ENCODE assay signal across 14 cellular contexts in genomic region chr1:158025576-158026230, GRCh38. TPM values are rescaled to one million over a fixed set of nuclear protein-coding genes. Genes with fewer than 3 reads are reported as not detected.
A peak's percentile ranks its signal among the peaks of the same experiment; 100 is the strongest.
DNase-seq lines count a peak whose midpoint lies in the region; ATAC-seq and TF ChIP-seq lines count a peak whose summit lies in the region.
"Had no signal": no experiment of that assay in that cellular context is flagged by ENCODE, and none has a peak within 500 bp of the region (broad histone marks: within the 10 kb centered on the region; RNA-seq: fewer than 3 reads in every experiment).

No MANE protein-coding gene starts in this region.

- ATAC-seq in T-helper 17 cell (no peak), right cardiac atrium (no peak), natural killer cell (no peak)
- ATAC-seq: activated T-cell treated with anti-CD3 and anti-CD28 coated beads, Interleukin-2, amount 50 U/mL, for 4 hours had no signal

- in situ Hi-C loops in GM13976 (cut with MboI; ENCODE audit: low sequenced_read_pairs, unreplicated experiment): no loop called here

- H3K27ac Mint-ChIP-seq in T-helper 17 cell (no peak overlapping the region), natural killer cell (no peak overlapping the region)

- WGBS in right cardiac atrium: 51% methylated on average over 6 of the region's 6 CpGs

- no peak for TF ChIP-seq CTCF in natural killer cell (IDR thresholded peaks at IDR 0.05)
- TF ChIP-seq CTCF in GM13976 (IDR thresholded peaks at IDR 0.05; ENCODE audit: borderline replicate concordance, control extremely low read depth, extremely low read depth, insufficient read depth, missing control alignments): no peak

- intact Hi-C loops in right cardiac atrium (cut with DNase I): no loop called here
- intact Hi-C loops in natural killer cell (cut with micrococcal nuclease): no loop called here

- H3K36me3 Mint-ChIP-seq in T-helper 17 cell (ENCODE audit: low read depth): no peaks in the 10 kb centered on the region
- H3K36me3 Mint-ChIP-seq in natural killer cell: no peaks in the 10 kb centered on the region

- H3K4me1 ChIP-seq in right cardiac atrium (ENCODE audit: control insufficient read depth, insufficient read depth, low read length): peaks cover 21% of the 10 kb centered on the region
- H3K4me1 ChIP-seq: parathyroid adenoma had no signal

- H3K4me3 Mint-ChIP-seq in T-helper 17 cell: peak overlapping the region; percentile 19
- no peak overlapping the region for H3K4me3 Mint-ChIP-seq in natural killer cell
- H3K4me3 Mint-ChIP-seq: activated T-cell treated with anti-CD3 and anti-CD28 coated beads, Interleukin-2, amount 50 U/mL, for 4 hours had no signal

- peak; percentile 55 for DNase-seq in Daoy (ENCODE audit: low read depth)
- DNase-seq in T-helper 17 cell: no peak
- no peak for DNase-seq in right cardiac atrium
- DNase-seq in natural killer cell: no peak
- no peak for DNase-seq in COR-L47 (lab: John Stamatoyannopoulos, UW)
- no peak for DNase-seq in GM13976 (ENCODE audit: low spot score)
- DNase-seq in inferior parietal cortex (ENCODE audit: extremely low spot score): no peak
- DNase-seq: activated T-cell treated with anti-CD3 and anti-CD28 coated beads, Interleukin-2, amount 50 U/mL, for 4 hours; anterior cingulate cortex; C1 segment of cervical spinal cord; effector CD8-positive, alpha-beta T cell; stimulated activated CD4-positive, alpha-beta T cell treated with anti-CD3 and anti-CD28 coated beads, Interleukin-2, amount 100 ng/mL, for 24 hours had no signal

- H3K4me3 ChIP-seq in right cardiac atrium (ENCODE audit: low read length): no peak overlapping the region
- no peak overlapping the region for H3K4me3 ChIP-seq in skin epidermis

- peak overlapping the region; percentile 23 for H3K27ac ChIP-seq in right cardiac atrium (ENCODE audit: low read length)
- peak overlapping the region in 12 of 21 experiments; percentile 5 to 57 (median 42) for H3K27ac ChIP-seq in skin epidermis
- H3K27ac ChIP-seq: parathyroid adenoma had no signal

- H3K9me3 Mint-ChIP-seq in natural killer cell: no peaks in the 10 kb centered on the region
- H3K9me3 Mint-ChIP-seq: activated T-cell treated with anti-CD3 and anti-CD28 coated beads, Interleukin-2, amount 50 U/mL, for 4 hours had no signal

- H3K9me3 ChIP-seq in T-helper 17 cell (ENCODE audit: control insufficient read depth, low read length, poor library complexity, severe bottlenecking) (no peaks in the 10 kb centered on the region), right cardiac atrium (ENCODE audit: control insufficient read depth, low read length) (no peaks in the 10 kb centered on the region)

- peaks cover 48% of the 10 kb centered on the region for H3K27me3 Mint-ChIP-seq in T-helper 17 cell
- H3K27me3 Mint-ChIP-seq in natural killer cell (ENCODE audit: low read depth in 2 of 2): peaks cover 0 to 3% of the 10 kb centered on the region in 2 donors

- H3K27me3 ChIP-seq in right cardiac atrium (ENCODE audit: control insufficient read depth, insufficient read depth): no peaks in the 10 kb centered on the region

- H3K4me1 Mint-ChIP-seq in T-helper 17 cell: peaks cover 4% of the 10 kb centered on the region
- no peaks in the 10 kb centered on the region for H3K4me1 Mint-ChIP-seq in natural killer cell

RNA-seq across cellular contexts. Expression of gene KIRREL1, which starts 32.3 kb away (rescaled TPM):
- 42.6 and 46.0 TPM in 2 replicates for total RNA-seq in Daoy (2014; rRNA removed; shearing (Covaris generic))
- total RNA-seq in T-helper 17 cell (not detected), right cardiac atrium (10 to 100 TPM; 11.7 to 19.0 (median 15.6) TPM), natural killer cell (not detected)
- polyA plus RNA-seq in right cardiac atrium: 6.0 TPM

Comparison
In these comparisons a context has a peak if more than half of its experiments do, and no peak if none do; other contexts are left out.
1. RNA of gene KIRREL1, which starts 32.3 kb away (total RNA-seq): 42.6 to 46.0 TPM in Daoy and 11.7 to 19.0 TPM in right cardiac atrium; not detected in T-helper 17 cell and not detected in natural killer cell; every median in the first group is over 10 times any median in the second.